In the genomic region with DNA sequence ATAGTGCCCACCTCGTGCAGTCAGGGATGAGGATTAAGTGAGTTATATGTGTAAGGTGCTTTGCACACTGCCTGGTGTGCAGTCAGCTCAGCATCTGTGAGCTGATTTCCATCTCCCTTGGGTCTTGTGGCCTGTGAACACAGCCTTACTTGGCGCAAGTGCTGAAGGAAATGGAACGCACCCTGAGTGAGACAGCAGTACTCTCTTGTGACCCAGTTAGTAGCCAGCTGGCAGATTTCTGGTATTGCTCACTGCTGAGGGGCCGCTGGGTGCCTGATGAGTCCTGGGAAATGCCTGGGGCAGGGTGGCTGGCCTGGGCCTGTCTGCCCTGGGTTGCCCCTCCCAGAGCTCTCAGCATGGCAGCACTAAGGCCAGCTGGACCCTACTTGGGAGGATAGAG, we compare ENCODE assay signal across 8 cellular contexts.
DNase-seq lines count a peak whose midpoint lies in the region; ATAC-seq and TF ChIP-seq lines count a peak whose summit lies in the region.

No MANE protein-coding gene starts in this region.

- H2AFZ ChIP-seq in GM23248 (no peak overlapping the region), OCI-LY7 (ENCODE audit: low read length) (peak overlapping the region; percentile 63)

- TF ChIP-seq CTCF in OCI-LY7 (conservative IDR thresholded peaks at IDR 0.05; ENCODE audit: low read length) (no peak), left ventricle myocardium inferior (IDR thresholded peaks at IDR 0.05; ENCODE audit: borderline replicate concordance) (no peak)

- H3K79me2 ChIP-seq in GM23248 (ENCODE audit: insufficient read depth) (no peaks in the 10 kb centered on the region), OCI-LY7 (ENCODE audit: insufficient read depth, low read depth, low read length) (no peaks in the 10 kb centered on the region), mesendoderm (ENCODE audit: control insufficient read depth, insufficient read depth, low read length) (no peaks in the 10 kb centered on the region)

- no peaks in the 10 kb centered on the region for H4K20me1 ChIP-seq in BLaER1 treated with 17β-estradiol and CSF1 and Interleukin-3, amounts not matched to agents 10 nM and 100 nM
- H4K20me1 ChIP-seq in GM23248 (ENCODE audit: insufficient read depth), result no peaks in the 10 kb centered on the region
- no peaks in the 10 kb centered on the region for H4K20me1 ChIP-seq in OCI-LY7 (ENCODE audit: insufficient read depth, low read length)

- H2BK5ac ChIP-seq in mesendoderm (ENCODE audit: low read length), result no peak overlapping the region

- peak overlapping the region in 5 of 11 experiments; percentile 17 to 56 (median 40); a peak in 8 of 22 replicates for H3K9ac ChIP-seq in BLaER1 treated with 17β-estradiol and CSF1 and Interleukin-3, amounts not matched to agents 10 nM and 100 nM
- peak overlapping the region; percentile 40; the same call in 1 of the 2 replicates for H3K9ac ChIP-seq in GM23248
- H3K9ac ChIP-seq in mesendoderm (ENCODE audit: low read length), result no peak overlapping the region

- H3K27ac ChIP-seq in BLaER1 treated with 17β-estradiol and CSF1 and Interleukin-3, amounts not matched to agents 10 nM and 100 nM, result peak overlapping the region in 8 of 11 experiments; percentile 27 to 64 (median 48); a peak in 15 of 22 replicates
- H3K27ac ChIP-seq in GM23248, result peak overlapping the region; percentile 55
- peak overlapping the region; percentile 75 for H3K27ac ChIP-seq in OCI-LY7 (ENCODE audit: low read depth, low read length, poor library complexity, severe bottlenecking)
- H3K27ac ChIP-seq in left ventricle myocardium inferior (replicated peaks), result peak overlapping the region; percentile 71
- no peak overlapping the region for H3K27ac ChIP-seq in mesendoderm (ENCODE audit: low read depth, low read length)

- peaks cover 13 to 56% (median 51%) of the 10 kb centered on the region in 10 experiments for H3K4me1 ChIP-seq in BLaER1 treated with 17β-estradiol and CSF1 and Interleukin-3, amounts not matched to agents 10 nM and 100 nM
- peaks cover 13% of the 10 kb centered on the region for H3K4me1 ChIP-seq in GM23248 (ENCODE audit: insufficient read depth)
- H3K4me1 ChIP-seq in OCI-LY7 (ENCODE audit: insufficient read depth, low read length, poor library complexity, severe bottlenecking), result peaks cover 60% of the 10 kb centered on the region
- peaks cover 31% of the 10 kb centered on the region for H3K4me1 ChIP-seq in left ventricle myocardium inferior
- no peaks in the 10 kb centered on the region for H3K4me1 ChIP-seq in mesendoderm (ENCODE audit: control insufficient read depth, low read depth, low read length)

- no peaks in the 10 kb centered on the region for H3K79me1 ChIP-seq in mesendoderm (ENCODE audit: low read length)

- H3K23ac ChIP-seq in mesendoderm (ENCODE audit: low read length), result no peak overlapping the region

- peaks cover 14% of the 10 kb centered on the region for H3F3A ChIP-seq in GM23248 (ENCODE audit: insufficient read depth)

- no peaks in the 10 kb centered on the region for H3K9me3 ChIP-seq in BLaER1 treated with 17β-estradiol and CSF1 and Interleukin-3, amounts not matched to agents 10 nM and 100 nM (replicated peaks in 1 of 11)
- H3K9me3 ChIP-seq in GM23248 (ENCODE audit: low read depth) (no peaks in the 10 kb centered on the region), OCI-LY7 (ENCODE audit: low read length) (no peaks in the 10 kb centered on the region), left ventricle myocardium inferior (replicated peaks) (no peaks in the 10 kb centered on the region)

- no TSS peak for BruUV-seq in OCI-LY7 (replicated peaks; lab: Mats Ljungman, UMichigan)

- no peak overlapping the region for H2BK120ac ChIP-seq in mesendoderm (ENCODE audit: low read depth, low read length)

- no peak overlapping the region for H3K18ac ChIP-seq in mesendoderm (ENCODE audit: low read length)

- H3K9me3 Mint-ChIP-seq in activated CD4-positive, alpha-beta T cell treated with anti-CD3 and anti-CD28 coated beads, Interleukin-2, amount 10 ng/mL, durations not matched to agents 7 days and 5 days, result no peaks in the 10 kb centered on the region

- POLR2A ChIA-PET in OCI-LY7 (lab: Charles Lee), result interaction anchor here (0.5 to 2.0 kb wide), 16 partner anchors 8 to 205 kb away, joined by 3 to 17 read pairs (median 4); no protein-coding TSS in a partner anchor
- POLR2A ChIA-PET in activated CD4-positive, alpha-beta T cell treated with anti-CD3 and anti-CD28 coated beads, Interleukin-2, amount 10 ng/mL, durations not matched to agents 7 days and 5 days (lab: Charles Lee), result no interaction called here

- no peak overlapping the region for H3K4me3 Mint-ChIP-seq in activated CD4-positive, alpha-beta T cell treated with anti-CD3 and anti-CD28 coated beads, Interleukin-2, amount 10 ng/mL, durations not matched to agents 7 days and 5 days

- no peaks in the 10 kb centered on the region for H3K36me3 Mint-ChIP-seq in activated CD4-positive, alpha-beta T cell treated with anti-CD3 and anti-CD28 coated beads, Interleukin-2, amount 10 ng/mL, durations not matched to agents 7 days and 5 days (ENCODE audit: low read depth)

- no peak overlapping the region for H4K5ac ChIP-seq in mesendoderm (ENCODE audit: low read length)

- H3K27ac Mint-ChIP-seq in activated CD4-positive, alpha-beta T cell treated with anti-CD3 and anti-CD28 coated beads, Interleukin-2, amount 10 ng/mL, durations not matched to agents 7 days and 5 days, result no peak overlapping the region

- H3K4ac ChIP-seq in mesendoderm (ENCODE audit: low read depth, low read length), result no peak overlapping the region

- H3K9me2 ChIP-seq in GM23248 (ENCODE audit: insufficient read depth) (no peaks in the 10 kb centered on the region), OCI-LY7 (ENCODE audit: insufficient read depth, low read length) (no peaks in the 10 kb centered on the region)

- in situ Hi-C loops in GM23248 (cut with MboI), result no loop called here

- H3K4me2 ChIP-seq in BLaER1 treated with 17β-estradiol and CSF1 and Interleukin-3, amounts not matched to agents 10 nM and 100 nM, result peak overlapping the region; percentile 45 to 83 (median 74)
- H3K4me2 ChIP-seq in GM23248 (ENCODE audit: unreplicated experiment), result no peak overlapping the region
- H3K4me2 ChIP-seq in OCI-LY7 (ENCODE audit: low read length), result peak overlapping the region; percentile 75
- H3K4me2 ChIP-seq in mesendoderm (ENCODE audit: low read length), result no peak overlapping the region

- CTCF ChIA-PET in OCI-LY7 (lab: Charles Lee; ENCODE audit: unreplicated experiment), result interaction anchor here (0.7 to 1.4 kb wide), 3 partner anchors 10 to 28 kb away, joined by 3 to 6 read pairs (median 3); no protein-coding TSS in a partner anchor
- CTCF ChIA-PET in activated CD4-positive, alpha-beta T cell treated with anti-CD3 and anti-CD28 coated beads, Interleukin-2, amount 10 ng/mL, durations not matched to agents 7 days and 5 days (lab: Charles Lee), result interaction anchor here (1.2 kb wide), 1 partner anchor 266 kb away, joined by 3 read pairs; no protein-coding TSS in a partner anchor

- no peak for ATAC-seq in HG03457 (IDR thresholded peaks at IDR 0.05; ENCODE audit: unreplicated experiment)

- no peak overlapping the region for H3K4me3 ChIP-seq in BLaER1 treated with 17β-estradiol and CSF1 and Interleukin-3, amounts not matched to agents 10 nM and 100 nM
- no peak overlapping the region for H3K4me3 ChIP-seq in GM23248
- H3K4me3 ChIP-seq in OCI-LY7 (ENCODE audit: low read depth, low read length, poor library complexity, severe bottlenecking), result peak overlapping the region; percentile 44
- H3K4me3 ChIP-seq in left ventricle myocardium inferior, result no peak overlapping the region
- no peak overlapping the region for H3K4me3 ChIP-seq in mesendoderm (ENCODE audit: low read length)

- H4K8ac ChIP-seq in mesendoderm (ENCODE audit: low read depth, low read length), result no peak overlapping the region

- intact Hi-C loops in OCI-LY7 (cut with micrococcal nuclease; ENCODE audit: unreplicated experiment) (loop anchor here (2.0 kb wide), 1 partner anchor 27 kb away; no protein-coding TSS in a partner anchor), left ventricle myocardium inferior (cut with micrococcal nuclease) (no loop called here)

- H3K4me1 Mint-ChIP-seq in activated CD4-positive, alpha-beta T cell treated with anti-CD3 and anti-CD28 coated beads, Interleukin-2, amount 10 ng/mL, durations not matched to agents 7 days and 5 days, result no peaks in the 10 kb centered on the region

- H2BK15ac ChIP-seq in mesendoderm (replicated peaks; ENCODE audit: low read depth), result no peak overlapping the region

- 6 to 16% methylated on average over 4 of the region's 4 CpGs for WGBS in GM23248 (ENCODE audit: low coverage in 1 of 2, low lambda C conversion rate in 2 of 2, missing lambda C conversion rate in 2 of 2), 2 experiments
- no CpG with 5 or more reads among the region's 4 CpGs for WGBS in mesendoderm (ENCODE audit: extremely low coverage, insufficient coverage, low lambda C conversion rate)

- no peaks in the 10 kb centered on the region for H3K36me3 ChIP-seq in BLaER1 treated with 17β-estradiol and CSF1 and Interleukin-3, amounts not matched to agents 10 nM and 100 nM
- H3K36me3 ChIP-seq in GM23248 (ENCODE audit: low read depth) (no peaks in the 10 kb centered on the region), OCI-LY7 (ENCODE audit: insufficient read depth, low read length) (no peaks in the 10 kb centered on the region), left ventricle myocardium inferior (no peaks in the 10 kb centered on the region), mesendoderm (ENCODE audit: control insufficient read depth, insufficient read depth, low read length) (no peaks in the 10 kb centered on the region)

- no peak overlapping the region for H2AK5ac ChIP-seq in mesendoderm (ENCODE audit: low read length)

- no peaks in the 10 kb centered on the region for H3K27me3 ChIP-seq in BLaER1 treated with 17β-estradiol and CSF1 and Interleukin-3, amounts not matched to agents 10 nM and 100 nM
- H3K27me3 ChIP-seq in GM23248 (replicated peaks; ENCODE audit: insufficient read depth), result no peaks in the 10 kb centered on the region
- H3K27me3 ChIP-seq in left ventricle myocardium inferior (ENCODE audit: low read depth), result no peaks in the 10 kb centered on the region
- no peaks in the 10 kb centered on the region for H3K27me3 ChIP-seq in mesendoderm (ENCODE audit: insufficient read depth, low read length, poor library complexity)

- H3K27me3 Mint-ChIP-seq in activated CD4-positive, alpha-beta T cell treated with anti-CD3 and anti-CD28 coated beads, Interleukin-2, amount 10 ng/mL, durations not matched to agents 7 days and 5 days, result no peaks in the 10 kb centered on the region

- H3K56ac ChIP-seq in mesendoderm (ENCODE audit: low read length), result no peak overlapping the region

- peak; percentile 98 for DNase-seq in GM23248
- peak; percentile 91 for DNase-seq in OCI-LY7 (ENCODE audit: low spot score)
- DNase-seq in left ventricle myocardium inferior, result peak; percentile 54
- no peak for DNase-seq in activated effector memory CD4-positive, alpha-beta T cell treated with Interleukin-2 at 50 U/mL for 16 hours
- no peak for DNase-seq in activated CD4-positive, alpha-beta T cell treated with anti-CD3 and anti-CD28 coated beads, Interleukin-2, amount 10 ng/mL, durations not matched to agents 7 days and 5 days
- no peak for DNase-seq in mesendoderm

Comparison
In these comparisons a context has a peak if more than half of its experiments do, and no peak if none do; other contexts are left out.
1. H3K4me2 ChIP-seq: peak in BLaER1 treated with 17β-estradiol and CSF1 and Interleukin-3, amounts not matched to agents 10 nM and 100 nM (11 of 11) and OCI-LY7 (single experiment); none in GM23248 (single experiment) and mesendoderm (single experiment).
2. DNase-seq: peak in GM23248 (single experiment), OCI-LY7 (single experiment) and left ventricle myocardium inferior (single experiment); none in activated effector memory CD4-positive, alpha-beta T cell treated with Interleukin-2 at 50 U/mL for 16 hours (single experiment), activated CD4-positive, alpha-beta T cell treated with anti-CD3 and anti-CD28 coated beads, Interleukin-2, amount 10 ng/mL, durations not matched to agents 7 days and 5 days (single experiment) and mesendoderm (single experiment).